Comparison of ENCODE assay signal across 20 cellular contexts in genomic region chr21:44552681-44553080, GRCh38. TPM values are rescaled to one million over a fixed set of nuclear protein-coding genes. Genes with fewer than 3 reads are reported as not detected.
"Had no signal": no experiment of that assay in that cellular context is flagged by ENCODE, and none has a peak within 500 bp of the region (broad histone marks: within the 10 kb centered on the region; RNA-seq: fewer than 3 reads in every experiment).

No MANE protein-coding gene starts in this region.

- H3K4me1 ChIP-seq: colonic mucosa, tibial artery, uterus had no signal

- H3K4me3 Mint-ChIP-seq: activated naive CD8-positive, alpha-beta T cell treated with anti-CD3 and anti-CD28 coated beads, Interleukin-2, amount 10 ng/mL, durations not matched to agents 7 days and 5 days; brain; immature natural killer cell; naive thymus-derived CD8-positive, alpha-beta T cell had no signal

- H3K9me3 ChIP-seq: colonic mucosa, neutrophil, uterus had no signal

- DNase-seq: activated CD4-positive, alpha-beta T cell treated with anti-CD3 and anti-CD28 coated beads for 1 hour; activated CD4-positive, alpha-beta T cell treated with anti-CD3 and anti-CD28 coated beads, Interleukin-2, amount 50 U/mL, for 4 hours; activated naive CD8-positive, alpha-beta T cell treated with anti-CD3 and anti-CD28 coated beads, Interleukin-2, amount 10 ng/mL, durations not matched to agents 7 days and 5 days; central memory CD4-positive, alpha-beta T cell; colonic mucosa; foreskin melanocyte; immature natural killer cell; left colon; naive thymus-derived CD8-positive, alpha-beta T cell; stimulated activated CD4-positive, alpha-beta T cell treated with anti-CD3 and anti-CD28 coated beads, Interleukin-15, amount 100 ng/mL, for 24 hours; stimulated activated CD4-positive, alpha-beta T cell treated with anti-CD3 and anti-CD28 coated beads, Interleukin-4, amount 100 ng/mL, for 1 hour; stimulated activated naive CD4-positive, alpha-beta T cell; uterus had no signal

- H3K36me3 ChIP-seq: colonic mucosa, neutrophil, tibial artery, uterus had no signal

- H3K27me3 Mint-ChIP-seq: brain had no signal

- H3K27me3 ChIP-seq: colonic mucosa, uterus had no signal

- H3K4me3 ChIP-seq: colonic mucosa, skin epidermis, tibial artery, uterus had no signal

- H3K36me3 Mint-ChIP-seq: brain had no signal

- H3K27ac Mint-ChIP-seq: activated naive CD8-positive, alpha-beta T cell treated with anti-CD3 and anti-CD28 coated beads, Interleukin-2, amount 10 ng/mL, durations not matched to agents 7 days and 5 days; immature natural killer cell had no signal

- H3K27ac ChIP-seq: colonic mucosa, neutrophil, skin epidermis, tibial artery, uterus had no signal

RNA-seq across cellular contexts. Expression of gene KRTAP10-2, which starts 1.4 kb away (rescaled TPM):
- total RNA-seq: activated naive CD8-positive, alpha-beta T cell treated with anti-CD3 and anti-CD28 coated beads, Interleukin-2, amount 10 ng/mL, durations not matched to agents 7 days and 5 days; colonic mucosa; fibroblast of lung; left colon; mucosa of gallbladder; naive thymus-derived CD8-positive, alpha-beta T cell; subcutaneous adipose tissue; uterus had no signal

RNA-seq across cellular contexts. Expression of gene KRTAP10-3, which starts 5.9 kb away (rescaled TPM):
- total RNA-seq: activated naive CD8-positive, alpha-beta T cell treated with anti-CD3 and anti-CD28 coated beads, Interleukin-2, amount 10 ng/mL, durations not matched to agents 7 days and 5 days; colonic mucosa; fibroblast of lung; left colon; mucosa of gallbladder; naive thymus-derived CD8-positive, alpha-beta T cell; subcutaneous adipose tissue; uterus had no signal

RNA-seq across cellular contexts. Expression of gene KRTAP10-1, which starts 12.7 kb away (rescaled TPM):
- total RNA-seq: activated naive CD8-positive, alpha-beta T cell treated with anti-CD3 and anti-CD28 coated beads, Interleukin-2, amount 10 ng/mL, durations not matched to agents 7 days and 5 days; colonic mucosa; fibroblast of lung; left colon; mucosa of gallbladder; naive thymus-derived CD8-positive, alpha-beta T cell; subcutaneous adipose tissue; uterus had no signal

RNA-seq across cellular contexts. Expression of gene KRTAP10-4, which starts 20.8 kb away (rescaled TPM):
- total RNA-seq: activated naive CD8-positive, alpha-beta T cell treated with anti-CD3 and anti-CD28 coated beads, Interleukin-2, amount 10 ng/mL, durations not matched to agents 7 days and 5 days; colonic mucosa; fibroblast of lung; left colon; mucosa of gallbladder; naive thymus-derived CD8-positive, alpha-beta T cell; subcutaneous adipose tissue; uterus had no signal

RNA-seq across cellular contexts. Expression of gene KRTAP10-5, which starts 27.7 kb away (rescaled TPM):
- total RNA-seq: activated naive CD8-positive, alpha-beta T cell treated with anti-CD3 and anti-CD28 coated beads, Interleukin-2, amount 10 ng/mL, durations not matched to agents 7 days and 5 days; colonic mucosa; fibroblast of lung; left colon; mucosa of gallbladder; naive thymus-derived CD8-positive, alpha-beta T cell; subcutaneous adipose tissue; uterus had no signal
